Comparison of ENCODE assay signal across 9 cellular contexts in the genomic region with DNA sequence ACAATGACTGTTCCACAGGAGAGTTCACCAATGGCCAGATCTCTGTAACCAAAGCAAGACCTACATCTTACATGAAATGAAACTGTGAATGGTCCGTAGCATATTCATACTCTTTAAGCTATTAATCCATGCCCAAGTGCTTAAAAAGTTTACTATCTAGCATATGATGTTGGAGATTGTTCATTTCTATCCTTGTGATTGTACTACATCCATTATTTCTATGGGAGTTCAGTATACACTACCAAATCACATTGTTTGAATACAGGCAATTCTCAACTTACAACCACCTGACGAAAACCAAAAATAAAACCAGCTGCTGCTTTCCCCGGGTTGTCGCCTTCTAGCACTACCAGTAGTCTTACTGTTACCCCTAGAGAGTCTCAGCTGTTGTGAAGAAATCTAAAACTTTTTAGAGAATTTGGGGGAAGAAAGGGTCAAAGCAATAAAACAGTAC. TPM values are rescaled to one million over a fixed set of nuclear protein-coding genes. Genes with fewer than 3 reads are reported as not detected.
A peak's percentile ranks its signal among the peaks of the same experiment; 100 is the strongest.
DNase-seq lines count a peak whose midpoint lies in the region; ATAC-seq and TF ChIP-seq lines count a peak whose summit lies in the region.
"Had no signal": no experiment of that assay in that cellular context is flagged by ENCODE, and none has a peak within 500 bp of the region (broad histone marks: within the 10 kb centered on the region; RNA-seq: fewer than 3 reads in every experiment).

No MANE protein-coding gene starts in this region.

- H3K36me3 Mint-ChIP-seq in MCF 10A (ENCODE audit: insufficient read depth, unreplicated experiment), result no peaks in the 10 kb centered on the region
- no peaks in the 10 kb centered on the region for H3K36me3 Mint-ChIP-seq in activated CD4-positive, alpha-beta memory T cell treated with anti-CD3 and anti-CD28 coated beads for 36 hours

- no peaks in the 10 kb centered on the region for H3K27me3 Mint-ChIP-seq in MCF 10A (ENCODE audit: insufficient read depth, unreplicated experiment)
- H3K27me3 Mint-ChIP-seq in activated CD4-positive, alpha-beta memory T cell treated with anti-CD3 and anti-CD28 coated beads for 36 hours, result no peaks in the 10 kb centered on the region

- H3K4me1 ChIP-seq in mammary epithelial cell (ENCODE audit: insufficient read depth, low read length), result peaks cover 26% of the 10 kb centered on the region

- peaks cover 31% of the 10 kb centered on the region for H3K4me1 Mint-ChIP-seq in MCF 10A (ENCODE audit: insufficient read depth, unreplicated experiment)
- peaks cover 75% of the 10 kb centered on the region for H3K4me1 Mint-ChIP-seq in activated CD4-positive, alpha-beta memory T cell treated with anti-CD3 and anti-CD28 coated beads for 36 hours (ENCODE audit: low read depth)

- no peak overlapping the region for H3K4me3 ChIP-seq in mammary epithelial cell (replicated peaks in 1 of 3; ENCODE audit: insufficient read depth in 1 of 3, low read depth in 2 of 3, low read length in 3 of 3)
- H3K4me3 ChIP-seq: BLaER1 treated with 17β-estradiol and CSF1 and Interleukin-3, amounts not matched to agents 10 nM and 100 nM had no signal

- POLR2A ChIA-PET in MCF 10A (lab: Yijun Ruan, JAX), result interaction anchor here (1.1 to 2.4 kb wide), 4 partner anchors 17 to 87 kb away, joined by 3 to 13 read pairs (median 4); no protein-coding TSS in a partner anchor
- POLR2A ChIA-PET in activated CD4-positive, alpha-beta memory T cell treated with anti-CD3 and anti-CD28 coated beads for 36 hours (lab: Charles Lee), result interaction anchor here (0.8 to 2.5 kb wide), 7 partner anchors 20 to 64 kb away, joined by 3 to 12 read pairs (median 7); no protein-coding TSS in a partner anchor

- peaks cover 7% of the 10 kb centered on the region for H3K9me3 Mint-ChIP-seq in MCF 10A (ENCODE audit: unreplicated experiment)
- no peaks in the 10 kb centered on the region for H3K9me3 Mint-ChIP-seq in activated CD4-positive, alpha-beta memory T cell treated with anti-CD3 and anti-CD28 coated beads for 36 hours

- intact Hi-C loops in MCF 10A (cut with micrococcal nuclease) (no loop called here), mammary epithelial cell (cut with micrococcal nuclease) (no loop called here), Right ventricle myocardium superior (cut with DNase I) (no loop called here)
- intact Hi-C loops in activated CD4-positive, alpha-beta memory T cell treated with anti-CD3 and anti-CD28 coated beads for 36 hours (cut with micrococcal nuclease), result loop anchor here (1.0 to 5.0 kb wide), 3 partner anchors 20 to 544 kb away; partner anchors contain the start of genes ADAT2 and PEX3

- no peaks in the 10 kb centered on the region for H3K36me3 ChIP-seq in mammary epithelial cell (ENCODE audit: insufficient read depth, low read length)

- H3K27ac ChIP-seq in mammary epithelial cell (ENCODE audit: insufficient read depth, low read depth, low read length), result no peak overlapping the region
- H3K27ac ChIP-seq: BLaER1 treated with 17β-estradiol and CSF1 and Interleukin-3, amounts not matched to agents 10 nM and 100 nM had no signal

- H3K27ac Mint-ChIP-seq in MCF 10A (ENCODE audit: low read depth, unreplicated experiment), result peak overlapping the region; percentile 8
- H3K27ac Mint-ChIP-seq in activated CD4-positive, alpha-beta memory T cell treated with anti-CD3 and anti-CD28 coated beads for 36 hours, result peak overlapping the region; percentile 93

- H3K27me3 ChIP-seq in mammary epithelial cell (ENCODE audit: insufficient read depth, low read length), result no peaks in the 10 kb centered on the region
- H3K27me3 ChIP-seq: BLaER1 treated with 17β-estradiol and CSF1 and Interleukin-3, amounts not matched to agents 10 nM and 100 nM had no signal

- 88% methylated on average over 4 of the region's 4 CpGs for WGBS in mammary epithelial cell (ENCODE audit: low coverage, missing lambda C conversion rate)

- dilution Hi-C loops in mammary epithelial cell (cut with HindIII; ENCODE audit: low sequenced_read_pairs), result no loop called here

- no peak overlapping the region for H3K9ac ChIP-seq in mammary epithelial cell (ENCODE audit: insufficient read depth, low read length)
- H3K9ac ChIP-seq: BLaER1 treated with 17β-estradiol and CSF1 and Interleukin-3, amounts not matched to agents 10 nM and 100 nM had no signal

- no peak overlapping the region for H3K4me2 ChIP-seq in mammary epithelial cell (ENCODE audit: insufficient read depth, low read depth, low read length)
- H3K4me2 ChIP-seq: BLaER1 treated with 17β-estradiol and CSF1 and Interleukin-3, amounts not matched to agents 10 nM and 100 nM had no signal

- in situ Hi-C loops in mammary epithelial cell (cut with MboI; ENCODE audit: low sequenced_read_pairs in 2 of 2), result no loop called here

- ATAC-seq in HG02973 (IDR thresholded peaks at IDR 0.05; ENCODE audit: unreplicated experiment) (peak; percentile 63), Right ventricle myocardium superior (ENCODE audit: poor library complexity) (no peak)

- BruUV-seq in MCF 10A (replicated peaks; lab: Mats Ljungman, UMichigan) (no TSS peak), mammary epithelial cell (replicated peaks; lab: Mats Ljungman, UMichigan) (no TSS peak)

- H2AFZ ChIP-seq in mammary epithelial cell (ENCODE audit: low read depth, low read length), result no peak overlapping the region

- H3K4me3 Mint-ChIP-seq in MCF 10A (ENCODE audit: unreplicated experiment), result no peak overlapping the region
- peak overlapping the region; percentile 79 for H3K4me3 Mint-ChIP-seq in activated CD4-positive, alpha-beta memory T cell treated with anti-CD3 and anti-CD28 coated beads for 36 hours

- peaks cover 66% of the 10 kb centered on the region for H3K79me2 ChIP-seq in mammary epithelial cell (ENCODE audit: insufficient read depth, low read length)

- TF ChIP-seq CTCF in MCF 10A (IDR thresholded peaks at IDR 0.05; ENCODE audit: unreplicated experiment) (no peak), mammary epithelial cell (conservative IDR thresholded peaks at IDR 0.05 in 1 of 2, IDR thresholded peaks at IDR 0.05 in 1 of 2; ENCODE audit: extremely low read depth in 1 of 2, insufficient read depth in 1 of 2, low read depth in 1 of 2, low read length in 2 of 2) (no peak)

- H4K20me1 ChIP-seq in mammary epithelial cell (ENCODE audit: insufficient read depth, low read length), result no peaks in the 10 kb centered on the region

- no peaks in the 10 kb centered on the region for H3K9me3 ChIP-seq in mammary epithelial cell (replicated peaks; ENCODE audit: insufficient read depth, low read length)

- CTCF ChIA-PET in MCF 10A (lab: Yijun Ruan, JAX) (interaction anchor here (0.6 kb wide), 1 partner anchor 284 kb away, joined by 3 read pairs; no protein-coding TSS in a partner anchor), mammary epithelial cell (lab: Charles Lee; ENCODE audit: low non-redundant PET) (interaction anchor here (0.6 kb wide), 1 partner anchor 28 kb away, joined by 3 read pairs; no protein-coding TSS in a partner anchor)
- CTCF ChIA-PET in activated CD4-positive, alpha-beta memory T cell treated with anti-CD3 and anti-CD28 coated beads for 36 hours (lab: Charles Lee), result interaction anchor here (1.3 kb wide), 2 partner anchors 36 to 54 kb away, joined by 4 to 7 read pairs; no protein-coding TSS in a partner anchor

- DNase-seq in MCF 10A (ENCODE audit: unreplicated experiment), result no peak
- DNase-seq in mammary epithelial cell, result no peak
- DNase-seq in activated CD4-positive, alpha-beta memory T cell treated with anti-CD3 and anti-CD28 coated beads for 36 hours, result peak; percentile 43
- DNase-seq in ureter (ENCODE audit: low spot score), result no peak
- no peak for DNase-seq in GM19240 (ENCODE audit: insufficient read length, low spot score)
- no peak for DNase-seq in Right ventricle myocardium superior
- DNase-seq in NCI-H1417 (lab: John Stamatoyannopoulos, UW), result no peak

RNA-seq across cellular contexts. Expression of gene HIVEP2, which starts 37.9 kb away (rescaled TPM):
- total RNA-seq in MCF 10A (2022) (22.5 and 23.6 TPM in 2 replicates), mammary epithelial cell (10 to 100 TPM; 14.5 to 26.3 TPM), ureter (29.0 TPM), Right ventricle myocardium superior (12.8 TPM)
- 7.4 TPM for polyA plus RNA-seq in mammary epithelial cell
- 32.3 TPM for polyA minus RNA-seq in mammary epithelial cell
- total RNA-seq in activated CD4-positive, alpha-beta memory T cell treated with anti-CD3 and anti-CD28 coated beads for 36 hours, result 10 to 100 TPM; 24.3 to 25.1 TPM
